ENCODE assay signal across 19 cellular contexts in genomic region chr16:77913738-77914263, GRCh38.
"Had no signal": no experiment of that assay in that cellular context is flagged by ENCODE, and none has a peak within 500 bp of the region (broad histone marks: within the 10 kb centered on the region; RNA-seq: fewer than 3 reads in every experiment).

No MANE protein-coding gene starts in this region.

- H3K27ac Mint-ChIP-seq: activated CD4-positive, alpha-beta T cell treated with anti-CD3 and anti-CD28 coated beads, Interleukin-2, amount 10 ng/mL, durations not matched to agents 7 days and 5 days; activated CD8-positive, alpha-beta T cell treated with anti-CD3 and anti-CD28 coated beads, Interleukin-2, amount 10 ng/mL, durations not matched to agents 7 days and 5 days; activated T-cell treated with anti-CD3 and anti-CD28 coated beads, Interleukin-2, amount 50 U/mL, for 24 hours; activated T-helper 2 cell treated with anti-CD3 and anti-CD28 coated beads, Interferon-gamma antibody, Interleukin-2, Interleukin-4, amounts not matched to agents 10 μg/mL and 5 μg/mL and 100 μg/mL, durations not matched to agents 14 hours and 24 hours and 36 hours; natural killer cell; T-helper 2 cell treated with Interferon-gamma antibody and Interleukin-4, amounts not matched to agents 5 μg/mL and 100 μg/mL, for 36 hours had no signal

- DNase-seq: activated CD4-positive, alpha-beta T cell treated with anti-CD3 and anti-CD28 coated beads, Interleukin-2, amount 10 ng/mL, durations not matched to agents 7 days and 5 days; activated CD8-positive, alpha-beta T cell treated with anti-CD3 and anti-CD28 coated beads, Interleukin-2, amount 10 ng/mL, durations not matched to agents 7 days and 5 days; activated naive CD4-positive, alpha-beta T cell treated with Interleukin-2 at 50 U/mL for 16 hours; activated T-cell treated with anti-CD3 and anti-CD28 coated beads, Interleukin-2, amount 50 U/mL, for 24 hours; anterior cingulate cortex; effector CD4-positive, alpha-beta T cell; natural killer cell; occipital lobe; stimulated activated CD4-positive, alpha-beta T cell treated with anti-CD3 and anti-CD28 coated beads, Interleukin-12 subunit alpha, Interleukin-12 subunit beta, amount 100 ng/mL, for 4 hours; stimulated activated CD4-positive, alpha-beta T cell treated with anti-CD3 and anti-CD28 coated beads, Interleukin-1b, Interleukin-23, amount 100 ng/mL, for 48 hours; stimulated activated CD8-positive, alpha-beta memory T cell treated with anti-CD3 and anti-CD28 coated beads, Interleukin-4, amount 100 ng/mL, for 48 hours; stimulated activated naive CD4-positive, alpha-beta T cell; thyroid gland had no signal

- H3K4me3 ChIP-seq: esophagus muscularis mucosa, hepatocyte, prostate gland, right atrium auricular region, thyroid gland had no signal

- H3K4me1 ChIP-seq: prostate gland had no signal

- H3K4me2 ChIP-seq: hepatocyte had no signal

- H3K36me3 Mint-ChIP-seq: natural killer cell had no signal

- H2AFZ ChIP-seq: hepatocyte had no signal

- H3K27ac ChIP-seq: esophagus muscularis mucosa, hepatocyte, prostate gland, right atrium auricular region had no signal

- H3K27me3 ChIP-seq: esophagus muscularis mucosa, hepatocyte, right atrium auricular region, thyroid gland had no signal

- H3K4me3 Mint-ChIP-seq: activated CD4-positive, alpha-beta T cell treated with anti-CD3 and anti-CD28 coated beads, Interleukin-2, amount 10 ng/mL, durations not matched to agents 7 days and 5 days; activated CD8-positive, alpha-beta T cell treated with anti-CD3 and anti-CD28 coated beads, Interleukin-2, amount 10 ng/mL, durations not matched to agents 7 days and 5 days; activated T-cell treated with anti-CD3 and anti-CD28 coated beads, Interleukin-2, amount 50 U/mL, for 24 hours; natural killer cell; T-helper 2 cell treated with Interferon-gamma antibody and Interleukin-4, amounts not matched to agents 5 μg/mL and 100 μg/mL, for 36 hours had no signal

- H3K79me2 ChIP-seq: hepatocyte had no signal

- H3K4me1 Mint-ChIP-seq: activated CD4-positive, alpha-beta T cell treated with anti-CD3 and anti-CD28 coated beads, Interleukin-2, amount 10 ng/mL, durations not matched to agents 7 days and 5 days; natural killer cell had no signal

- H3K36me3 ChIP-seq: esophagus muscularis mucosa, prostate gland, right atrium auricular region, thyroid gland had no signal

- H3K9me3 ChIP-seq: esophagus muscularis mucosa, prostate gland, right atrium auricular region, thyroid gland had no signal

- ATAC-seq: activated CD8-positive, alpha-beta T cell treated with anti-CD3 and anti-CD28 coated beads, Interleukin-2, amount 10 ng/mL, durations not matched to agents 7 days and 5 days; natural killer cell had no signal

- H3K9me3 Mint-ChIP-seq: activated CD4-positive, alpha-beta T cell treated with anti-CD3 and anti-CD28 coated beads, Interleukin-2, amount 10 ng/mL, durations not matched to agents 7 days and 5 days; activated T-cell treated with anti-CD3 and anti-CD28 coated beads, Interleukin-2, amount 50 U/mL, for 24 hours; activated T-helper 2 cell treated with anti-CD3 and anti-CD28 coated beads, Interferon-gamma antibody, Interleukin-2, Interleukin-4, amounts not matched to agents 10 μg/mL and 5 μg/mL and 100 μg/mL, durations not matched to agents 14 hours and 24 hours and 36 hours; natural killer cell; T-helper 2 cell treated with Interferon-gamma antibody and Interleukin-4, amounts not matched to agents 5 μg/mL and 100 μg/mL, for 36 hours had no signal
